ENCODE assay signal across 13 cellular contexts in the genomic region with DNA sequence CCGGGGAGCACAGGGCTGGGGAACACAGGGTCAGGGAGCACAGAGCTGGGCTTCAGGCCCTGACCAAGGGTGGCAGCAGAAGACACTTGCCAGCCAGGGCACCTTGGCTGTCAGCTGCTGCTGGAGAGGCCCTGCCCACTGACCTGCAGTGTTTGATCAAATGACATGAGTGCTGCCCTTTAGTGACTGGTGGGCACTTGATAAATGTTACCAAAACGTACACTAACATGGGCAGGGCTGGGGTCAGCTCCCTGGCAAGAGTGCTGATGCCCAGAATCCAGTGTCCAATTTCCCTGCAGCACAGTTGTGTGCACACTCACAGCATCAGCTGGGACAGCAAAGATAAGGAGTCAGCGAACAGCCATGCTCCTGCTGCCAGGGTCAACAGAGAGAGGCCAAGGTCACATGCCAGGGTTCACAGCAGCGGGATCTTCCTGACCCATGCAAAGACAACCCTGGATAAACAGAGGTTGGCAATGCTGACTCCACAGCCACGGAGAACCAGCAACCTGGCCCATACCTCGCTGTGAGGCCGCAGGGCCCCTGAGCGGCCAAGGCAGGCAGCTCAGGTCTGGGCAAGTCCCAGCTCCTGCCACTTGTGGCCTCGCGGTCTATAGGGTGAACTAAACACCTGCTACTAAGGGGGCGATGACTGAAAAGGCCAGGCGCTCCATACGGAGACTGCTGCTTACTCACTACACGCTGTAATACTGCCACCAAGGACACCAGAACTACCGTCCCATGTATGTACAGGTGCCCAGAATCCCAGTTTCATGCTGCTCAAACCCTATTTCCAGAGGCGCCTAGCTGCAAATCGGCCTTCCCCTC.
A peak's percentile ranks its signal among the peaks of the same experiment; 100 is the strongest.
DNase-seq lines count a peak whose midpoint lies in the region; ATAC-seq lines count a peak whose summit lies in the region.
"Had no signal": no experiment of that assay in that cellular context is flagged by ENCODE, and none has a peak within 500 bp of the region (broad histone marks: within the 10 kb centered on the region; RNA-seq: fewer than 3 reads in every experiment).

No MANE protein-coding gene starts in this region.

- no peak for DNase-seq in activated T-cell treated with anti-CD3 and anti-CD28 coated beads, Interleukin-2, amount 50 U/mL, for 24 hours
- DNase-seq in GM19240 (ENCODE audit: insufficient read length, low spot score) (no peak), GM19238 (ENCODE audit: insufficient read length, low spot score) (no peak)
- DNase-seq: activated CD4-positive, alpha-beta T cell treated with anti-CD3 and anti-CD28 coated beads, Interleukin-2, amount 10 ng/mL, durations not matched to agents 24 days and 14 days; GOT3; SHP77 had no signal

- H3K9me3 Mint-ChIP-seq in activated T-cell treated with anti-CD3 and anti-CD28 coated beads, Interleukin-2, amount 50 U/mL, for 24 hours: no peaks in the 10 kb centered on the region
- H3K9me3 Mint-ChIP-seq: activated CD4-positive, alpha-beta T cell treated with anti-CD3 and anti-CD28 coated beads, Interleukin-2, amount 10 ng/mL, durations not matched to agents 24 days and 14 days had no signal

- no peaks in the 10 kb centered on the region for H3K36me3 Mint-ChIP-seq in activated T-cell treated with anti-CD3 and anti-CD28 coated beads, Interleukin-2, amount 50 U/mL, for 24 hours (ENCODE audit: low read depth)
- H3K36me3 Mint-ChIP-seq: activated naive CD8-positive, alpha-beta T cell had no signal

- ATAC-seq in HG02870 (IDR thresholded peaks at IDR 0.05; ENCODE audit: unreplicated experiment) (peak; percentile 56), HG02840 (IDR thresholded peaks at IDR 0.05; ENCODE audit: low FRiP score, unreplicated experiment) (no peak)

- peak overlapping the region; percentile 9; the same call in 1 of the 2 replicates for H3K4me2 ChIP-seq in BLaER1

- no peak overlapping the region for H3K27ac Mint-ChIP-seq in activated T-cell treated with anti-CD3 and anti-CD28 coated beads, Interleukin-2, amount 50 U/mL, for 24 hours
- H3K27ac Mint-ChIP-seq: activated CD4-positive, alpha-beta T cell treated with anti-CD3 and anti-CD28 coated beads, Interleukin-2, amount 10 ng/mL, durations not matched to agents 24 days and 14 days; activated naive CD8-positive, alpha-beta T cell had no signal

- H3K27ac ChIP-seq in BLaER1 (0 out of 2 replicates have a peak overlapping the region, but pooled peaks have one; percentile 16), muscle layer of duodenum (ENCODE audit: low read length) (no peak overlapping the region)
- H3K27ac ChIP-seq: epithelial cell of prostate had no signal

- H3K4me1 Mint-ChIP-seq in activated T-cell treated with anti-CD3 and anti-CD28 coated beads, Interleukin-2, amount 50 U/mL, for 24 hours (ENCODE audit: low read depth): peaks cover 5% of the 10 kb centered on the region

- H3K4me1 ChIP-seq in BLaER1: peaks cover 43% of the 10 kb centered on the region
- no peaks in the 10 kb centered on the region for H3K4me1 ChIP-seq in endocrine pancreas (ENCODE audit: control insufficient read depth, insufficient read depth, low read length)
- H3K4me1 ChIP-seq in muscle layer of duodenum (ENCODE audit: control insufficient read depth in 1 of 2, insufficient read depth in 2 of 2, low read length in 2 of 2): peaks cover 0 to 18% of the 10 kb centered on the region in 2 donors

- H3K4me3 ChIP-seq in BLaER1 (no peak overlapping the region), endocrine pancreas (ENCODE audit: control insufficient read depth, insufficient read depth, low read length) (peak overlapping the region; percentile 72), muscle layer of duodenum (ENCODE audit: low read depth in 1 of 2, low read length in 2 of 2) (peak overlapping the region; percentile 54)

- no peaks in the 10 kb centered on the region for H3K27me3 ChIP-seq in BLaER1
- H3K27me3 ChIP-seq in endocrine pancreas (ENCODE audit: control insufficient read depth, insufficient read depth, low read length): no peaks in the 10 kb centered on the region
- H3K27me3 ChIP-seq in muscle layer of duodenum (ENCODE audit: low read depth, low read length): no peaks in the 10 kb centered on the region

- no peak overlapping the region for H3K9ac ChIP-seq in BLaER1
- peak overlapping the region; percentile 30 for H3K9ac ChIP-seq in endocrine pancreas (ENCODE audit: control insufficient read depth, insufficient read depth, low read length)

- no peaks in the 10 kb centered on the region for H3K27me3 Mint-ChIP-seq in activated T-cell treated with anti-CD3 and anti-CD28 coated beads, Interleukin-2, amount 50 U/mL, for 24 hours
- H3K27me3 Mint-ChIP-seq: activated CD4-positive, alpha-beta T cell treated with anti-CD3 and anti-CD28 coated beads, Interleukin-2, amount 10 ng/mL, durations not matched to agents 24 days and 14 days; activated naive CD8-positive, alpha-beta T cell had no signal

- 0 out of 2 replicates have a peak, but pooled peaks cover 6% of the 10 kb centered on the region for H3K9me3 ChIP-seq in BLaER1
- H3K9me3 ChIP-seq in endocrine pancreas (ENCODE audit: control insufficient read depth, low read length): no peaks in the 10 kb centered on the region
- H3K9me3 ChIP-seq in muscle layer of duodenum (ENCODE audit: control insufficient read depth in 1 of 2, low read length in 2 of 2): no peaks in the 10 kb centered on the region

- no peaks in the 10 kb centered on the region for H4K20me1 ChIP-seq in BLaER1

- H3K36me3 ChIP-seq in BLaER1: no peaks in the 10 kb centered on the region
- no peaks in the 10 kb centered on the region for H3K36me3 ChIP-seq in endocrine pancreas (ENCODE audit: control insufficient read depth, insufficient read depth, low read length)
- no peaks in the 10 kb centered on the region for H3K36me3 ChIP-seq in muscle layer of duodenum (ENCODE audit: control insufficient read depth in 1 of 2, insufficient read depth in 2 of 2, low read length in 2 of 2)

- H3K4me3 Mint-ChIP-seq in activated T-cell treated with anti-CD3 and anti-CD28 coated beads, Interleukin-2, amount 50 U/mL, for 24 hours: no peak overlapping the region
- H3K4me3 Mint-ChIP-seq: activated CD4-positive, alpha-beta T cell treated with anti-CD3 and anti-CD28 coated beads, Interleukin-2, amount 10 ng/mL, durations not matched to agents 24 days and 14 days; activated naive CD8-positive, alpha-beta T cell had no signal
